ENCODE assay signal across 8 cellular contexts in genomic region chr7:1579481-1580421, GRCh38. TPM values are rescaled to one million over a fixed set of nuclear protein-coding genes. Genes with fewer than 3 reads are reported as not detected.
DNase-seq lines count a peak whose midpoint lies in the region; ATAC-seq and TF ChIP-seq lines count a peak whose summit lies in the region.

No MANE protein-coding gene starts in this region.

- no peak for TF ChIP-seq POLR2A in gastrocnemius medialis (IDR thresholded peaks at IDR 0.05)

- H3K4me3 ChIP-seq in AG09309 (ENCODE audit: control insufficient read depth, low read depth, low read length) (no peak overlapping the region), right atrium auricular region (no peak overlapping the region), gastrocnemius medialis (no peak overlapping the region)

- H3K9me3 ChIP-seq in T-helper 17 cell (ENCODE audit: control insufficient read depth, low read length, poor library complexity, severe bottlenecking) (no peaks in the 10 kb centered on the region), right atrium auricular region (no peaks in the 10 kb centered on the region), gastrocnemius medialis (no peaks in the 10 kb centered on the region)

- no peak overlapping the region for H3K27ac ChIP-seq in right atrium auricular region
- H3K27ac ChIP-seq in gastrocnemius medialis = no peak overlapping the region

- TF ChIP-seq CTCF in AG09309 (IDR thresholded peaks at IDR 0.05; ENCODE audit: control insufficient read depth, insufficient read depth, low read depth, low read length, missing control alignments) = peak; percentile 89
- peak; percentile 86 to 92 for TF ChIP-seq CTCF in right atrium auricular region (IDR thresholded peaks at IDR 0.05)
- TF ChIP-seq CTCF in gastrocnemius medialis (IDR thresholded peaks at IDR 0.05 in 4 of 5, conservative IDR thresholded peaks at IDR 0.05 in 1 of 5) = peak; percentile 72 to 93 (median 85)

- H3K4me3 Mint-ChIP-seq in T-helper 17 cell = peak overlapping the region; percentile 36

- H3K4me1 ChIP-seq in right atrium auricular region = peaks cover 0 to 8% of the 10 kb centered on the region in 2 donors
- no peaks in the 10 kb centered on the region for H3K4me1 ChIP-seq in gastrocnemius medialis

- no peaks in the 10 kb centered on the region for H3K36me3 ChIP-seq in right atrium auricular region
- H3K36me3 ChIP-seq in gastrocnemius medialis = peaks cover 0 to 4% of the 10 kb centered on the region in 2 donors

- ATAC-seq in GM18868 (IDR thresholded peaks at IDR 0.05; ENCODE audit: unreplicated experiment) (peak; percentile 46), T-helper 17 cell (peak; percentile 99), gastrocnemius medialis (peak; percentile 79 to 93), GM18861 (IDR thresholded peaks at IDR 0.05; ENCODE audit: unreplicated experiment) (no peak)

- in situ Hi-C loops in gastrocnemius medialis (cut with MboI; ENCODE audit: low sequenced_read_pairs in 4 of 4) = loop anchor here in 3 of 4 donors (25.0 kb wide), 2 partner anchors 183 to 633 kb away; no protein-coding TSS in a partner anchor

- H3K27ac Mint-ChIP-seq in T-helper 17 cell = peak overlapping the region; percentile 54

- peaks cover 5% of the 10 kb centered on the region for H3K36me3 Mint-ChIP-seq in T-helper 17 cell (ENCODE audit: low read depth)

- H3K4me1 Mint-ChIP-seq in T-helper 17 cell = peaks cover 11% of the 10 kb centered on the region

- intact Hi-C loops in gastrocnemius medialis (cut with DNase I; ENCODE audit: low total_unique reads) = loop anchor here (1.0 to 10.0 kb wide), 3 partner anchors 179 to 775 kb away; partner anchors contain the start of gene EIF3B

- DNase-seq in AG09309 (ENCODE audit: low read depth) = no peak
- DNase-seq in NCI-H1092 (lab: John Stamatoyannopoulos, UW) = peak; percentile 36
- peak; percentile 55 to 60 (median 56) for DNase-seq in T-helper 17 cell
- DNase-seq in amygdala (lab: John Stamatoyannopoulos, UW) = peak in 45 of 56 donors; percentile 7 to 75 (median 42)
- DNase-seq in right atrium auricular region (ENCODE audit: low spot score) = peak; percentile 69
- DNase-seq in gastrocnemius medialis = peak; percentile 34 to 54

- no peaks in the 10 kb centered on the region for H3K27me3 ChIP-seq in right atrium auricular region
- no peaks in the 10 kb centered on the region for H3K27me3 ChIP-seq in gastrocnemius medialis

- H3K27me3 Mint-ChIP-seq in T-helper 17 cell = no peaks in the 10 kb centered on the region

RNA-seq across cellular contexts. Expression of gene PSMG3, which starts 9.9 kb away (rescaled TPM):
- total RNA-seq in T-helper 17 cell (10 to 100 TPM; 22.8 to 23.6 TPM), right atrium auricular region (10 to 100 TPM; 21.5 to 22.3 TPM), gastrocnemius medialis (10 to 100 TPM; 25.4 to 46.4 (median 32.2) TPM)

RNA-seq across cellular contexts. Expression of gene TMEM184A, which starts 23.7 kb away (rescaled TPM):
- not detected for total RNA-seq in T-helper 17 cell
- total RNA-seq in right atrium auricular region = under 1 TPM in 1 of 2 donors, not detected in 1; 0.28 TPM
- 1 to 10 TPM in 3 of 4 donors, under 1 TPM in 1; 0.55 to 3.3 (median 1.3) TPM for total RNA-seq in gastrocnemius medialis

RNA-seq across cellular contexts. Expression of gene MAFK, which starts 49.2 kb away (rescaled TPM):
- total RNA-seq in T-helper 17 cell (10 to 100 TPM; 55.8 to 56.4 TPM), right atrium auricular region (10 to 100 TPM; 29.6 to 70.9 TPM), gastrocnemius medialis (100 to 1,000 TPM in 1 of 4 donors, 10 to 100 TPM in 3; 33.5 to 112 (median 75.3) TPM)
